1 cellular context compared by ENCODE assay signal in genomic region chr19:3243851-3244700, GRCh38.
TF ChIP-seq lines count a peak whose summit lies in the region.

No MANE protein-coding gene starts in this region.

TF ChIP-seq in HepG2, 621 proteins besides CTCF, POLR2A, EP300 and RAD21 (continued from another document and continues in another):
- TF ChIP-seq ZNF749 (CRISPR knock-in tag; IDR thresholded peaks at IDR 0.05; ENCODE audit: borderline replicate concordance) (peak; percentile 86), SPEN (CRISPR knock-in tag; IDR thresholded peaks at IDR 0.05; ENCODE audit: low read depth) (no peak; the same call in 1 of the 2 replicates), RBAK (CRISPR knock-in tag; IDR thresholded peaks at IDR 0.05) (no peak), SUZ12 (IDR thresholded peaks at IDR 0.05; ENCODE audit: low read depth, low read length) (no peak), TBP (CRISPR knock-in tag; IDR thresholded peaks at IDR 0.05) (no peak), RXRA (CRISPR knock-in tag; IDR thresholded peaks at IDR 0.05) (no peak), HNRNPUL1 (IDR thresholded peaks at IDR 0.05; ENCODE audit: low read depth, low read length) (no peak), ZBTB8A (CRISPR knock-in tag; IDR thresholded peaks at IDR 0.05; ENCODE audit: borderline replicate concordance, low read depth) (no peak), PPARG (CRISPR knock-in tag; conservative IDR thresholded peaks at IDR 0.05) (no peak), THYN1 (CRISPR knock-in tag; IDR thresholded peaks at IDR 0.05; ENCODE audit: borderline replicate concordance, low read depth) (no peak), ZNF382 (CRISPR knock-in tag; IDR thresholded peaks at IDR 0.05; ENCODE audit: borderline replicate concordance) (no peak), ZNF788 (CRISPR knock-in tag; IDR thresholded peaks at IDR 0.05; ENCODE audit: borderline replicate concordance) (no peak), ZBTB21 (CRISPR knock-in tag; IDR thresholded peaks at IDR 0.05) (no peak), CREB1 (IDR thresholded peaks at IDR 0.05) (peak; percentile 28; the same call in 1 of the 2 replicates), CREB1 (CRISPR knock-in tag; IDR thresholded peaks at IDR 0.05) (no peak), ZNF879 (CRISPR knock-in tag; IDR thresholded peaks at IDR 0.05) (no peak), PREB (CRISPR knock-in tag; IDR thresholded peaks at IDR 0.05) (no peak), HMG20B (CRISPR knock-in tag; conservative IDR thresholded peaks at IDR 0.05) (no peak), SNAI1 (CRISPR knock-in tag; IDR thresholded peaks at IDR 0.05; ENCODE audit: borderline replicate concordance) (no peak), ZNF3 (CRISPR knock-in tag; IDR thresholded peaks at IDR 0.05) (no peak), ZMYM4 (CRISPR knock-in tag; IDR thresholded peaks at IDR 0.05) (peak; percentile 55; the same call in 1 of the 2 replicates), SAFB2 (CRISPR knock-in tag; IDR thresholded peaks at IDR 0.05; ENCODE audit: borderline replicate concordance, low read depth) (no peak), ZSCAN30 (CRISPR knock-in tag; IDR thresholded peaks at IDR 0.05) (no peak), MZF1 (CRISPR knock-in tag; IDR thresholded peaks at IDR 0.05; ENCODE audit: borderline replicate concordance) (no peak), ZFP82 (CRISPR knock-in tag; IDR thresholded peaks at IDR 0.05; ENCODE audit: borderline replicate concordance) (no peak), ZNF383 (CRISPR knock-in tag; IDR thresholded peaks at IDR 0.05; ENCODE audit: borderline replicate concordance) (no peak), TBL1XR1 (IDR thresholded peaks at IDR 0.05; ENCODE audit: borderline replicate concordance, low read length, partially characterized antibody) (no peak), GZF1 (CRISPR knock-in tag; IDR thresholded peaks at IDR 0.05) (0 out of 2 replicates have a peak, but pooled peaks have one; percentile 47), RBM39 (IDR thresholded peaks at IDR 0.05; ENCODE audit: low read depth, low read length, poor library complexity, severe bottlenecking) (no peak), SOX6 (IDR thresholded peaks at IDR 0.05) (no peak), SOX6 (CRISPR knock-in tag; IDR thresholded peaks at IDR 0.05) (no peak), ZNF670 (CRISPR knock-in tag; IDR thresholded peaks at IDR 0.05; ENCODE audit: borderline replicate concordance) (no peak), NFYC (CRISPR knock-in tag; IDR thresholded peaks at IDR 0.05) (no peak), ZNF343 (CRISPR knock-in tag; IDR thresholded peaks at IDR 0.05) (no peak), NR3C1 (CRISPR knock-in tag; IDR thresholded peaks at IDR 0.05) (no peak), ARNT2 (CRISPR knock-in tag; IDR thresholded peaks at IDR 0.05; ENCODE audit: low read depth) (no peak; the same call in 1 of the 2 replicates), NONO (IDR thresholded peaks at IDR 0.05) (0 out of 2 replicates have a peak, but pooled peaks have one; percentile 77), NONO (CRISPR knock-in tag; conservative IDR thresholded peaks at IDR 0.05) (no peak; the same call in 1 of the 2 replicates), KDM3A (CRISPR knock-in tag; IDR thresholded peaks at IDR 0.05; ENCODE audit: low read depth) (no peak), MAFG (CRISPR knock-in tag; IDR thresholded peaks at IDR 0.05) (no peak), AKAP8 (CRISPR knock-in tag; IDR thresholded peaks at IDR 0.05) (no peak), ZNF431 (CRISPR knock-in tag; IDR thresholded peaks at IDR 0.05; ENCODE audit: borderline replicate concordance, low read depth) (no peak), RERE (CRISPR knock-in tag; IDR thresholded peaks at IDR 0.05; ENCODE audit: low read depth) (no peak), CBFB (CRISPR knock-in tag; IDR thresholded peaks at IDR 0.05) (no peak), TFE3 (CRISPR knock-in tag; IDR thresholded peaks at IDR 0.05) (peak; percentile 64; the same call in 1 of the 2 replicates), MAF1 (CRISPR knock-in tag; IDR thresholded peaks at IDR 0.05; ENCODE audit: borderline replicate concordance) (no peak), MLX (CRISPR knock-in tag; IDR thresholded peaks at IDR 0.05) (0 out of 2 replicates have a peak, but pooled peaks have one; percentile 17)
- TF ChIP-seq, protein P1, sequence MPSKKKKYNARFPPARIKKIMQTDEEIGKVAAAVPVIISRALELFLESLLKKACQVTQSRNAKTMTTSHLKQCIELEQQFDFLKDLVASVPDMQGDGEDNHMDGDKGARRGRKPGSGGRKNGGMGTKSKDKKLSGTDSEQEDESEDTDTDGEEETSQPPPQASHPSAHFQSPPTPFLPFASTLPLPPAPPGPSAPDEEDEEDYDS (CRISPR knock-in tag; IDR thresholded peaks at IDR 0.05), result no peak
- TF ChIP-seq, protein P2, sequence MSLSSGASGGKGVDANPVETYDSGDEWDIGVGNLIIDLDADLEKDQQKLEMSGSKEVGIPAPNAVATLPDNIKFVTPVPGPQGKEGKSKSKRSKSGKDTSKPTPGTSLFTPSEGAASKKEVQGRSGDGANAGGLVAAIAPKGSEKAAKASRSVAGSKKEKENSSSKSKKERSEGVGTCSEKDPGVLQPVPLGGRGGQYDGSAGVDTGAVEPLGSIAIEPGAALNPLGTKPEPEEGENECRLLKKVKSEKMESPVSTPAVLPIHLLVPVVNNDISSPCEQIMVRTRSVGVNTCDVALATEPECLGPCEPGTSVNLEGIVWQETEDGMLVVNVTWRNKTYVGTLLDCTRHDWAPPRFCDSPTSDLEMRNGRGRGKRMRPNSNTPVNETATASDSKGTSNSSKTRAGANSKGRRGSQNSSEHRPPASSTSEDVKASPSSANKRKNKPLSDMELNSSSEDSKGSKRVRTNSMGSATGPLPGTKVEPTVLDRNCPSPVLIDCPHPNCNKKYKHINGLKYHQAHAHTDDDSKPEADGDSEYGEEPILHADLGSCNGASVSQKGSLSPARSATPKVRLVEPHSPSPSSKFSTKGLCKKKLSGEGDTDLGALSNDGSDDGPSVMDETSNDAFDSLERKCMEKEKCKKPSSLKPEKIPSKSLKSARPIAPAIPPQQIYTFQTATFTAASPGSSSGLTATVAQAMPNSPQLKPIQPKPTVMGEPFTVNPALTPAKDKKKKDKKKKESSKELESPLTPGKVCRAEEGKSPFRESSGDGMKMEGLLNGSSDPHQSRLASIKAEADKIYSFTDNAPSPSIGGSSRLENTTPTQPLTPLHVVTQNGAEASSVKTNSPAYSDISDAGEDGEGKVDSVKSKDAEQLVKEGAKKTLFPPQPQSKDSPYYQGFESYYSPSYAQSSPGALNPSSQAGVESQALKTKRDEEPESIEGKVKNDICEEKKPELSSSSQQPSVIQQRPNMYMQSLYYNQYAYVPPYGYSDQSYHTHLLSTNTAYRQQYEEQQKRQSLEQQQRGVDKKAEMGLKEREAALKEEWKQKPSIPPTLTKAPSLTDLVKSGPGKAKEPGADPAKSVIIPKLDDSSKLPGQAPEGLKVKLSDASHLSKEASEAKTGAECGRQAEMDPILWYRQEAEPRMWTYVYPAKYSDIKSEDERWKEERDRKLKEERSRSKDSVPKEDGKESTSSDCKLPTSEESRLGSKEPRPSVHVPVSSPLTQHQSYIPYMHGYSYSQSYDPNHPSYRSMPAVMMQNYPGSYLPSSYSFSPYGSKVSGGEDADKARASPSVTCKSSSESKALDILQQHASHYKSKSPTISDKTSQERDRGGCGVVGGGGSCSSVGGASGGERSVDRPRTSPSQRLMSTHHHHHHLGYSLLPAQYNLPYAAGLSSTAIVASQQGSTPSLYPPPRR (CRISPR knock-in tag; IDR thresholded peaks at IDR 0.05; ENCODE audit: borderline replicate concordance), result no peak
- TF ChIP-seq, protein P3, sequence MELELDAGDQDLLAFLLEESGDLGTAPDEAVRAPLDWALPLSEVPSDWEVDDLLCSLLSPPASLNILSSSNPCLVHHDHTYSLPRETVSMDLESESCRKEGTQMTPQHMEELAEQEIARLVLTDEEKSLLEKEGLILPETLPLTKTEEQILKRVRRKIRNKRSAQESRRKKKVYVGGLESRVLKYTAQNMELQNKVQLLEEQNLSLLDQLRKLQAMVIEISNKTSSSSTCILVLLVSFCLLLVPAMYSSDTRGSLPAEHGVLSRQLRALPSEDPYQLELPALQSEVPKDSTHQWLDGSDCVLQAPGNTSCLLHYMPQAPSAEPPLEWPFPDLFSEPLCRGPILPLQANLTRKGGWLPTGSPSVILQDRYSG (CRISPR knock-in tag; IDR thresholded peaks at IDR 0.05), result no peak
- TF ChIP-seq, protein P4, sequence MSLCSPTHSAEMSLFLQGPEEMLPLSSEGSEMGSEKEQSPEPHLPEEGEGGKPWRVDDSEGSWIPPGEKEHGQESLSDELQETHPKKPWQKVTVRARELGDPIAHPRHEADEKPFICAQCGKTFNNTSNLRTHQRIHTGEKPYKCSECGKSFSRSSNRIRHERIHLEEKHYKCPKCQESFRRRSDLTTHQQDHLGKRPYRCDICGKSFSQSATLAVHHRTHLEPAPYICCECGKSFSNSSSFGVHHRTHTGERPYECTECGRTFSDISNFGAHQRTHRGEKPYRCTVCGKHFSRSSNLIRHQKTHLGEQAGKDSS (CRISPR knock-in tag; IDR thresholded peaks at IDR 0.05; ENCODE audit: borderline replicate concordance, low read depth), result no peak
- TF ChIP-seq, protein P5, sequence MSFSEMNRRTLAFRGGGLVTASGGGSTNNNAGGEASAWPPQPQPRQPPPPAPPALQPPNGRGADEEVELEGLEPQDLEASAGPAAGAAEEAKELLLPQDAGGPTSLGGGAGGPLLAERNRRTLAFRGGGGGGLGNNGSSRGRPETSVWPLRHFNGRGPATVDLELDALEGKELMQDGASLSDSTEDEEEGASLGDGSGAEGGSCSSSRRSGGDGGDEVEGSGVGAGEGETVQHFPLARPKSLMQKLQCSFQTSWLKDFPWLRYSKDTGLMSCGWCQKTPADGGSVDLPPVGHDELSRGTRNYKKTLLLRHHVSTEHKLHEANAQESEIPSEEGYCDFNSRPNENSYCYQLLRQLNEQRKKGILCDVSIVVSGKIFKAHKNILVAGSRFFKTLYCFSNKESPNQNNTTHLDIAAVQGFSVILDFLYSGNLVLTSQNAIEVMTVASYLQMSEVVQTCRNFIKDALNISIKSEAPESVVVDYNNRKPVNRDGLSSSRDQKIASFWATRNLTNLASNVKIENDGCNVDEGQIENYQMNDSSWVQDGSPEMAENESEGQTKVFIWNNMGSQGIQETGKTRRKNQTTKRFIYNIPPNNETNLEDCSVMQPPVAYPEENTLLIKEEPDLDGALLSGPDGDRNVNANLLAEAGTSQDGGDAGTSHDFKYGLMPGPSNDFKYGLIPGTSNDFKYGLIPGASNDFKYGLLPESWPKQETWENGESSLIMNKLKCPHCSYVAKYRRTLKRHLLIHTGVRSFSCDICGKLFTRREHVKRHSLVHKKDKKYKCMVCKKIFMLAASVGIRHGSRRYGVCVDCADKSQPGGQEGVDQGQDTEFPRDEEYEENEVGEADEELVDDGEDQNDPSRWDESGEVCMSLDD (CRISPR knock-in tag; IDR thresholded peaks at IDR 0.05; ENCODE audit: borderline replicate concordance), result no peak
